ENCODE assay signal across 23 cellular contexts in the genomic region with DNA sequence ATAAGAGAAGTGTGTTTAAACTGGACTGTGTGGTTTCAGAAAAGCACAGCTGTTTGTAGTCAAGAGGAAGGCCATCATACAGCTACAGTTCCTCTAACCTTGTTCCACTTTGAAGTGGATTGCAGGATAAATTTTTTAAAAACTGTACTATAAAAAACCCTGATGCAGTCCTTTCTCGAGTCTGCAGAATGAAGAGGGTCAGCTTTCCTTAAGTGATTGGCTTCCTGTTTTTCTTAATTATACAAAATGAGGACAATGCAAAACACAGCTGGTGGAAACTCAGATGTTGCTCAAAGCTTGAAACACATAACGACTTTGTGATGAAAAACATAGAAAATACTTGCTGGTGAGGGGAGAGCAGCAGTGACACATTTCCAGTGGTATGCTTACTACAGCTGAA.
"Had no signal": no experiment of that assay in that cellular context is flagged by ENCODE, and none has a peak within 500 bp of the region (broad histone marks: within the 10 kb centered on the region; RNA-seq: fewer than 3 reads in every experiment).

No MANE protein-coding gene starts in this region.

- H3K27ac ChIP-seq: coronary artery, esophagus muscularis mucosa, gastrocnemius medialis, neutrophil, pancreas, psoas muscle, tibial artery had no signal

- DNase-seq: activated B cell treated with CpG ODN at 0.5 μM for 24 hours; activated CD4-positive, alpha-beta T cell treated with anti-CD3 and anti-CD28 coated beads for 36 hours; activated CD4-positive, alpha-beta T cell treated with anti-CD3 and anti-CD28 coated beads, Interleukin-2, amount 50 U/mL, for 48 hours; activated naive CD4-positive, alpha-beta T cell treated with Interleukin-2 at 50 U/mL for 16 hours; activated naive CD8-positive, alpha-beta T cell treated with anti-CD3 and anti-CD28 coated beads, Interleukin-2, amount 10 ng/mL, durations not matched to agents 7 days and 5 days; activated T-cell treated with anti-CD3 and anti-CD28 coated beads, Interleukin-2, amount 50 U/mL, for 48 hours; amniotic stem cell; cerebellar nuclear complex; gastrocnemius medialis; hypothalamus; left ventricle myocardium superior; mammary epithelial cell; midbrain; pancreas; psoas muscle; right cardiac atrium; stimulated activated CD4-positive, alpha-beta T cell treated with anti-CD3 and anti-CD28 coated beads, Interleukin-1b, Interleukin-23, amount 100 ng/mL, for 48 hours; stimulated activated naive CD8-positive, alpha-beta T cell treated with anti-CD3 and anti-CD28 coated beads, Interleukin-15, amount 100 ng/mL, for 72 hours; tibial artery had no signal

- H3K4me3 ChIP-seq: coronary artery, esophagus muscularis mucosa, gastrocnemius medialis, pancreas, psoas muscle, tibial artery had no signal

- H3K36me3 ChIP-seq: esophagus muscularis mucosa, gastrocnemius medialis, neutrophil, pancreas, tibial artery had no signal

- H3K27me3 ChIP-seq: esophagus muscularis mucosa, gastrocnemius medialis, neutrophil, pancreas, tibial artery had no signal

- ATAC-seq: activated CD4-positive, alpha-beta T cell treated with anti-CD3 and anti-CD28 coated beads for 36 hours; gastrocnemius medialis; left ventricle myocardium superior; natural killer cell treated with Interleukin-12 subunit alpha and Interleukin-12 subunit beta and Interleukin-15 and Interleukin-18, amount 100 ng/mL, for 72 hours; pancreas; psoas muscle; right cardiac atrium; stimulated activated naive CD8-positive, alpha-beta T cell treated with anti-CD3 and anti-CD28 coated beads, Interleukin-15, amount 100 ng/mL, for 72 hours had no signal

- H3K9me3 ChIP-seq: gastrocnemius medialis, neutrophil, pancreas, psoas muscle, tibial artery had no signal

- H3K4me1 ChIP-seq: gastrocnemius medialis, pancreas, psoas muscle had no signal
